ENCODE assay signal across 28 cellular contexts in the genomic region with DNA sequence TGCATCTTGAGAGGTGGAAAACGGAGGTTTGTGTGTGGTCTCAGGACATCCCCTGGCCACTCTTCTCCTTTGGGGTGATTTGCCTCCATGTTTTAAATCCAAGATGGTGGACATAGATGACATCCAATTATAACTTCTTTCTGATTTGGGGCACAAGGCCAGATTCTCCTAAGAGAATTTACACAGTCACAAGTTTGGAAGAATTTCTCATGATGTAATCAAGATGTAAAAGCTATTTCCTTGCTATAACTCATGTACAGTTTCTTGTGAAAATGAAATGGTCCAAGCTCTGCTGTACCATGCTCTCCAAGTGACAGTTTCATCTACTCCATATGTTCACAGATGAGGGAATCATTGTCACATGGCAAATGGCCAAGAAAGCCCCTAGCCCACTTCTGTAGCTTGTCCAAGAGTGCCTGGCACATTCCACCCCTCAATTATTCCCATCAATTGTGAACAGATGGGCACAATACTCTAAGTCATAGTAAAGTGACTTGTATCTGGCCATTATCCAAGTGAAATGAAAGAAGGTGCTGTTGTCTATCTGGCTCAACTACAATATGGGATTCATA.
DNase-seq lines count a peak whose midpoint lies in the region; ATAC-seq lines count a peak whose summit lies in the region.
"Had no signal": no experiment of that assay in that cellular context is flagged by ENCODE, and none has a peak within 500 bp of the region (broad histone marks: within the 10 kb centered on the region; RNA-seq: fewer than 3 reads in every experiment).

No MANE protein-coding gene starts in this region.

- H3K27ac Mint-ChIP-seq in stimulated activated memory B cell treated with anti-CD40 and anti-IgM and Interleukin-4, amounts not matched to agents 10 μg/mL and 1 μg/mL and 100 μg/mL, for 72 hours: no peak overlapping the region
- H3K27ac Mint-ChIP-seq in activated T-cell treated with anti-CD3 and anti-CD28 coated beads, Interleukin-2, amount 50 U/mL, for 72 hours: no peak overlapping the region
- H3K27ac Mint-ChIP-seq: activated CD8-positive, alpha-beta memory T cell treated with anti-CD3 and anti-CD28 coated beads, Interleukin-2, amount 10 ng/mL, durations not matched to agents 7 days and 5 days; activated naive CD8-positive, alpha-beta T cell treated with anti-CD3 and anti-CD28 coated beads, Interleukin-2, amount 10 ng/mL, durations not matched to agents 7 days and 5 days; IgD-negative memory B cell; memory B cell; nephron progenitor cell had no signal

- no peak overlapping the region for H3K4me3 Mint-ChIP-seq in stimulated activated memory B cell treated with anti-CD40 and anti-IgM and Interleukin-4, amounts not matched to agents 10 μg/mL and 1 μg/mL and 100 μg/mL, for 72 hours
- no peak overlapping the region for H3K4me3 Mint-ChIP-seq in activated T-cell treated with anti-CD3 and anti-CD28 coated beads, Interleukin-2, amount 50 U/mL, for 72 hours
- H3K4me3 Mint-ChIP-seq: activated CD8-positive, alpha-beta memory T cell treated with anti-CD3 and anti-CD28 coated beads, Interleukin-2, amount 10 ng/mL, durations not matched to agents 7 days and 5 days; activated naive CD8-positive, alpha-beta T cell treated with anti-CD3 and anti-CD28 coated beads, Interleukin-2, amount 10 ng/mL, durations not matched to agents 7 days and 5 days; activated T-cell treated with anti-CD3 and anti-CD28 coated beads, Interleukin-2, amount 50 U/mL, for 4 hours; IgD-negative memory B cell; memory B cell; nephron progenitor cell had no signal

- no peak for ATAC-seq in stimulated activated memory B cell treated with anti-CD40 and anti-IgM and Interleukin-4, amounts not matched to agents 10 μg/mL and 1 μg/mL and 100 μg/mL, for 72 hours
- no peak for ATAC-seq in activated T-cell treated with anti-CD3 and anti-CD28 coated beads, Interleukin-2, amount 50 U/mL, for 72 hours (replicated peaks in 1 of 2)
- ATAC-seq: activated CD4-positive, CD25-positive, alpha-beta regulatory T cell treated with anti-CD3 and anti-CD28 coated beads, Interleukin-2, amount 50 U/mL, for 24 hours; activated CD8-positive, alpha-beta memory T cell treated with anti-CD3 and anti-CD28 coated beads, Interleukin-2, amount 10 ng/mL, durations not matched to agents 7 days and 5 days; activated T-cell treated with anti-CD3 and anti-CD28 coated beads, Interleukin-2, amount 50 U/mL, for 4 hours; HCT116 had no signal

- H3K9me3 Mint-ChIP-seq in stimulated activated memory B cell treated with anti-CD40 and anti-IgM and Interleukin-4, amounts not matched to agents 10 μg/mL and 1 μg/mL and 100 μg/mL, for 72 hours: no peaks in the 10 kb centered on the region
- peaks cover 0 to 2% of the 10 kb centered on the region in 2 donors for H3K9me3 Mint-ChIP-seq in activated T-cell treated with anti-CD3 and anti-CD28 coated beads, Interleukin-2, amount 50 U/mL, for 72 hours
- H3K9me3 Mint-ChIP-seq: activated naive CD8-positive, alpha-beta T cell treated with anti-CD3 and anti-CD28 coated beads, Interleukin-2, amount 10 ng/mL, durations not matched to agents 7 days and 5 days; activated T-cell treated with anti-CD3 and anti-CD28 coated beads, Interleukin-2, amount 50 U/mL, for 4 hours; nephron progenitor cell had no signal

- in situ Hi-C loops in SK-MEL-5 (cut with HindIII; ENCODE audit: low pct_unique_long_range_greater_than_20kb, low sequenced_read_pairs): no loop called here

- no peaks in the 10 kb centered on the region for H3K36me3 Mint-ChIP-seq in stimulated activated memory B cell treated with anti-CD40 and anti-IgM and Interleukin-4, amounts not matched to agents 10 μg/mL and 1 μg/mL and 100 μg/mL, for 72 hours
- no peaks in the 10 kb centered on the region for H3K36me3 Mint-ChIP-seq in activated T-cell treated with anti-CD3 and anti-CD28 coated beads, Interleukin-2, amount 50 U/mL, for 72 hours (ENCODE audit: insufficient read depth in 2 of 2)
- H3K36me3 Mint-ChIP-seq: activated CD8-positive, alpha-beta memory T cell treated with anti-CD3 and anti-CD28 coated beads, Interleukin-2, amount 10 ng/mL, durations not matched to agents 7 days and 5 days; activated naive CD8-positive, alpha-beta T cell treated with anti-CD3 and anti-CD28 coated beads, Interleukin-2, amount 10 ng/mL, durations not matched to agents 7 days and 5 days; IgD-negative memory B cell; memory B cell had no signal

- DNase-seq in COR-L47 (lab: John Stamatoyannopoulos, UW): peak; percentile 73
- peak; percentile 98 for DNase-seq in NCI-H1694 (lab: John Stamatoyannopoulos, UW)
- peak; percentile 88 to 98 for DNase-seq in NCI-H446 (lab: John Stamatoyannopoulos, UW)
- DNase-seq in SK-MEL-5 (ENCODE audit: low read depth, low spot score): peak; percentile 29
- DNase-seq in NCI-H1048 (lab: John Stamatoyannopoulos, UW): no peak
- DNase-seq in SK-N-DZ (ENCODE audit: low spot score): no peak
- no peak for DNase-seq in activated T-cell treated with anti-CD3 and anti-CD28 coated beads, Interleukin-2, amount 50 U/mL, for 72 hours
- DNase-seq: ACHN; activated CD4-positive, alpha-beta T cell treated with anti-CD3 and anti-CD28 coated beads, Interleukin-2, amount 50 U/mL, for 4 hours; activated CD8-positive, alpha-beta memory T cell treated with anti-CD3 and anti-CD28 coated beads, Interleukin-2, amount 10 ng/mL, durations not matched to agents 7 days and 5 days; activated gamma-delta T cell treated with Interleukin-2 at 50 U/mL for 16 hours; activated naive CD8-positive, alpha-beta T cell treated with anti-CD3 and anti-CD28 coated beads, Interleukin-2, amount 10 ng/mL, durations not matched to agents 7 days and 5 days; activated T-cell treated with anti-CD3 and anti-CD28 coated beads, Interleukin-2, amount 50 U/mL, for 4 hours; aorta; DND-41; NCI-H2107; nephron progenitor cell; NK-92 treated with Interleukin-12 subunit alpha and Interleukin-12 subunit beta, amount 100 ng/mL, for 24 hours; sigmoid colon; stimulated activated CD4-positive, alpha-beta T cell treated with anti-CD3 and anti-CD28 coated beads, Interleukin-12 subunit alpha, Interleukin-12 subunit beta, amount 100 ng/mL, for 4 hours; stimulated activated CD4-positive, alpha-beta T cell treated with anti-CD3 and anti-CD28 coated beads, Interleukin-2, amount 100 ng/mL, for 48 hours; T-helper 2 cell; tibial artery had no signal

- peaks cover 31% of the 10 kb centered on the region for H3K27me3 Mint-ChIP-seq in stimulated activated memory B cell treated with anti-CD40 and anti-IgM and Interleukin-4, amounts not matched to agents 10 μg/mL and 1 μg/mL and 100 μg/mL, for 72 hours
- peaks cover 12% of the 10 kb centered on the region for H3K27me3 Mint-ChIP-seq in activated T-cell treated with anti-CD3 and anti-CD28 coated beads, Interleukin-2, amount 50 U/mL, for 72 hours (ENCODE audit: low read depth)

- no peaks in the 10 kb centered on the region for H3K4me1 Mint-ChIP-seq in stimulated activated memory B cell treated with anti-CD40 and anti-IgM and Interleukin-4, amounts not matched to agents 10 μg/mL and 1 μg/mL and 100 μg/mL, for 72 hours
- H3K4me1 Mint-ChIP-seq in activated T-cell treated with anti-CD3 and anti-CD28 coated beads, Interleukin-2, amount 50 U/mL, for 72 hours (ENCODE audit: low read depth): no peaks in the 10 kb centered on the region
- H3K4me1 Mint-ChIP-seq: activated CD8-positive, alpha-beta memory T cell treated with anti-CD3 and anti-CD28 coated beads, Interleukin-2, amount 10 ng/mL, durations not matched to agents 7 days and 5 days; activated naive CD8-positive, alpha-beta T cell treated with anti-CD3 and anti-CD28 coated beads, Interleukin-2, amount 10 ng/mL, durations not matched to agents 7 days and 5 days; IgD-negative memory B cell; memory B cell had no signal

Comparison
In these comparisons a context has a peak if more than half of its experiments do, and no peak if none do; other contexts are left out.
1. DNase-seq: peak in COR-L47 (single experiment), NCI-H1694 (single experiment), NCI-H446 (2 of 2) and SK-MEL-5 (single experiment); none in NCI-H1048 (single experiment), SK-N-DZ (single experiment) and activated T-cell treated with anti-CD3 and anti-CD28 coated beads, Interleukin-2, amount 50 U/mL, for 72 hours (0 of 2).